Comparison of ENCODE assay signal across 1 cellular context in the genomic region with DNA sequence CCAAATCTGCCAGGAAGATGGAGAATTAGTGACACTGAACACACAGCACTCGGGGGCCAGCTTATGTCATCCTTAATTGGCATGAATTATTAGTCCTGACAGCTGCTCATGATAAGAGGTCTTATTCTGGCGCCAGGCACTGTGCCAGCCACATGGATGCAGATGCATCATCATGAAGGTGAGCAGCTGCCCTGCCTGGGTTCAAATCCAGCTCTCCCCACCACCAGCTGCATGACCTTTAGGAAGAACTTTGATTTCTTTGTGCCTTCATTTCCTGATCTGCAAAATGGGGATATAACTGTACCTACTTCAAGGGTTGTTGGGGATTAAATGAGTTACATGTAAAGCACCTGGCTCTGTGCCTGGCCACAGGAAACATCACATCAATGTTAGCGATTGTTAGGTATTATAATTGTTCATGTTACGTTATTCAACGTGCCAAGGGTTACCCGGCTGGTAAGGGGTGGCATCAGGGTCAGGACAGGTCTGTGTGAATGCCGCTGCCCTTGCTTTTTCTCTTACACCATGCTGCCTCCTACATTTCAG.
TF ChIP-seq lines count a peak whose summit lies in the region.

No MANE protein-coding gene starts in this region.

TF ChIP-seq in A549, 52 proteins besides CTCF, POLR2A, EP300 and RAD21 (continued from another document):
- TF ChIP-seq NFE2L2 (conservative IDR thresholded peaks at IDR 0.05; ENCODE audit: low read length) = no peak
- no peak for TF ChIP-seq FOXS1 (CRISPR knock-in tag; IDR thresholded peaks at IDR 0.05)
- TF ChIP-seq, protein P1, sequence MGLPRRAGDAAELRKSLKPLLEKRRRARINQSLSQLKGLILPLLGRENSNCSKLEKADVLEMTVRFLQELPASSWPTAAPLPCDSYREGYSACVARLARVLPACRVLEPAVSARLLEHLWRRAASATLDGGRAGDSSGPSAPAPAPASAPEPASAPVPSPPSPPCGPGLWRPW (IDR thresholded peaks at IDR 0.05) = no peak
